12 cellular contexts compared by ENCODE assay signal in the genomic region with DNA sequence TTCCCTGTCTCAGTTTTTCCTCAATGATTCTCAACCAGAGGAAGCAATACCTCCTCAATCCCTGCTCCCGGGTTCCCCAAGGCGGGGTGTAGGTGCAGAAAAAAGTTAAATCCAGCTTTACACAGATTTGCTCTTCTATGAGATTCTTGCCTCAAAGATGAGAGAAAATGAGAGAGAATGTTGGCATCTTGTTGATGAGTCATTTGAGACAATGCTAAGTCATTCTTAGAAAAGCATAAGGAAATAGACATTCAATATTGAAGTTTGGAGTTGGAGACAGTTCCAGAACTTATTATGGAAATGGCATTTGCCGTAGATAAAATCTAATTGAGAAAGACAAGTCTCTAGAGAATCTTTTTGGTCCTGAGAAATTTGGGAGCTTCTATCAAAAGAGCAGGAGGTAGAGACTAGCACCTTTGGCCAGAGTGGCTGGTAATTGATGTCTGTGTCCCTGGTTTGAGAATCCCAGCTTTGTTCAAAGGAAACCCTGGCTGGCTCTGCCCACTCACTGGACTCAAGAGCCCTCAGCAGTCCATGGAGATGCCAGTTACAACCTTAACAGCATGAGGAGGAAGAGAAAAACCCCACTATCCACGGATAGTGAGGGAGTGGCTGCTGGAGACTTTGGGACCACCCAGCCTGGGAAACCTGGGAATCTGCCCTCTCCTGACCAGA.
DNase-seq lines count a peak whose midpoint lies in the region; ATAC-seq and TF ChIP-seq lines count a peak whose summit lies in the region.
"Had no signal": no experiment of that assay in that cellular context is flagged by ENCODE, and none has a peak within 500 bp of the region (broad histone marks: within the 10 kb centered on the region; RNA-seq: fewer than 3 reads in every experiment).

No MANE protein-coding gene starts in this region.

- peak; percentile 3 for DNase-seq in DMS53 (lab: John Stamatoyannopoulos, UW)
- no peak for DNase-seq in DMS53 treated with DMSO at 0.1 percent for 48 hours (lab: John Stamatoyannopoulos, UW; ENCODE audit: unreplicated experiment)
- DNase-seq in fibroblast of the aortic adventitia (ENCODE audit: low read depth), result peak; percentile 67
- peak; percentile 54 for DNase-seq in stromal cell of bone marrow (ENCODE audit: low read depth)
- DNase-seq in SIG-M5 treated with dmso at 0.1 percent for 504 hours (lab: John Stamatoyannopoulos, UW; ENCODE audit: unreplicated experiment), result no peak
- DNase-seq: activated T-cell treated with anti-CD3 and anti-CD28 coated beads, Interleukin-2, amount 50 U/mL, for 24 hours; NCI-H2081; Right ventricle myocardium superior had no signal

- TF ChIP-seq CTCF in fibroblast of the aortic adventitia (IDR thresholded peaks at IDR 0.05; ENCODE audit: insufficient read depth, low read length), result no peak

- H3K4me3 ChIP-seq in fibroblast of the aortic adventitia (ENCODE audit: low read depth, low read length), result no peak overlapping the region

- peak; percentile 53 for ATAC-seq in SK-N-SH treated with all-trans-retinoic acid at 6 μM for 48 hours
- no peak for ATAC-seq in GM19395 (IDR thresholded peaks at IDR 0.05; ENCODE audit: unreplicated experiment)
- no peak for ATAC-seq in GM18867 (IDR thresholded peaks at IDR 0.05; ENCODE audit: unreplicated experiment)
- ATAC-seq: stimulated activated memory B cell treated with anti-CD40 and anti-IgM and Interleukin-4, amounts not matched to agents 10 μg/mL and 1 μg/mL and 100 μg/mL, for 72 hours had no signal

TF ChIP-seq in SK-N-SH treated with all-trans-retinoic acid at 6 μM for 48 hours, 23 proteins besides CTCF, POLR2A, EP300 and RAD21:
- no peak for TF ChIP-seq RARB (CRISPR knock-in tag; IDR thresholded peaks at IDR 0.05)
- no peak for TF ChIP-seq ZC3H10 (CRISPR knock-in tag; IDR thresholded peaks at IDR 0.05)
- TF ChIP-seq ESRRG (CRISPR knock-in tag; IDR thresholded peaks at IDR 0.05), result no peak
- TF ChIP-seq ZFP30 (CRISPR knock-in tag; IDR thresholded peaks at IDR 0.05), result no peak
- 0 out of 2 replicates have a peak, but pooled peaks have one; percentile 14 for TF ChIP-seq ISL1 (CRISPR knock-in tag; IDR thresholded peaks at IDR 0.05)
- TF ChIP-seq BACH2 (CRISPR knock-in tag; IDR thresholded peaks at IDR 0.05; ENCODE audit: borderline replicate concordance), result no peak
- no peak for TF ChIP-seq OSR1 (CRISPR knock-in tag; IDR thresholded peaks at IDR 0.05)

Comparison
In these comparisons a context has a peak if more than half of its experiments do, and no peak if none do; other contexts are left out.
1. DNase-seq: peak in DMS53 (single experiment), fibroblast of the aortic adventitia (single experiment) and stromal cell of bone marrow (single experiment); none in DMS53 treated with DMSO at 0.1 percent for 48 hours (single experiment) and SIG-M5 treated with dmso at 0.1 percent for 504 hours (single experiment).